11 cellular contexts compared by ENCODE assay signal in genomic region chr6:109318328-109318876, GRCh38.
DNase-seq lines count a peak whose midpoint lies in the region; ATAC-seq and TF ChIP-seq lines count a peak whose summit lies in the region.
"Had no signal": no experiment of that assay in that cellular context is flagged by ENCODE, and none has a peak within 500 bp of the region (broad histone marks: within the 10 kb centered on the region; RNA-seq: fewer than 3 reads in every experiment).

No MANE protein-coding gene starts in this region.

- no peaks in the 10 kb centered on the region for H3K4me1 ChIP-seq in PC-9 (replicated peaks; ENCODE audit: insufficient read depth)

- H3K9me3 ChIP-seq in PC-9 (ENCODE audit: insufficient read depth, low read depth): no peaks in the 10 kb centered on the region
- H3K9me3 ChIP-seq: upper lobe of left lung had no signal

- H3K9me2 ChIP-seq in PC-9 (ENCODE audit: insufficient read depth): 0 out of 2 replicates have a peak, but pooled peaks cover 3% of the 10 kb centered on the region

- TF ChIP-seq CTCF in PC-9 (conservative IDR thresholded peaks at IDR 0.05): no peak

- no peak overlapping the region for H2AFZ ChIP-seq in PC-9

- H3K36me3 ChIP-seq in PC-9 (ENCODE audit: low read depth): no peaks in the 10 kb centered on the region
- H3K36me3 ChIP-seq: upper lobe of left lung had no signal

- POLR2A ChIA-PET in PC-9 (lab: Charles Lee; ENCODE audit: unreplicated experiment): no interaction called here

- H3F3A ChIP-seq in PC-9 (ENCODE audit: insufficient read depth, low read depth): no peaks in the 10 kb centered on the region

- H3K4me3 ChIP-seq in PC-9: no peak overlapping the region
- H3K4me3 ChIP-seq: upper lobe of left lung had no signal

- H3K4me2 ChIP-seq in PC-9: no peak overlapping the region

- H3K27ac ChIP-seq in PC-9: no peak overlapping the region
- H3K27ac ChIP-seq: upper lobe of left lung had no signal

- H4K20me1 ChIP-seq in PC-9 (ENCODE audit: insufficient read depth): no peaks in the 10 kb centered on the region

- H3K79me2 ChIP-seq in PC-9 (ENCODE audit: low read depth): no peaks in the 10 kb centered on the region

- ATAC-seq in GM21526 (IDR thresholded peaks at IDR 0.05; ENCODE audit: low FRiP score, unreplicated experiment) (no peak), GM21367 (IDR thresholded peaks at IDR 0.05; ENCODE audit: unreplicated experiment) (no peak)

- no TSS peak for BruUV-seq in PC-9 (replicated peaks; lab: Mats Ljungman, UMichigan)

- DNase-seq in DMS153 treated with DMSO at 0.1 percent for 48 hours (lab: John Stamatoyannopoulos, UW; ENCODE audit: unreplicated experiment) (peak; percentile 81), NCI-H2107 treated with DMSO at 0.1 percent for 48 hours (lab: John Stamatoyannopoulos, UW; ENCODE audit: unreplicated experiment) (peak; percentile 93), foreskin melanocyte (peak; percentile 37), nucleus accumbens (lab: John Stamatoyannopoulos, UW) (peak in 52 of 56 donors; percentile 23 to 83 (median 68)), PC-9 (no peak), 8988T (no peak)
- DNase-seq: CD8-positive, alpha-beta memory T cell; NCI-H1048; upper lobe of left lung had no signal

- no peaks in the 10 kb centered on the region for H3K27me3 ChIP-seq in PC-9 (ENCODE audit: insufficient read depth, low read depth)
- H3K27me3 ChIP-seq: upper lobe of left lung had no signal

- intact Hi-C loops in PC-9 (cut with micrococcal nuclease; ENCODE audit: unreplicated experiment): no loop called here

- CTCF ChIA-PET in PC-9 (lab: Charles Lee): no interaction called here

Comparison
In these comparisons a context has a peak if more than half of its experiments do, and no peak if none do; other contexts are left out.
1. DNase-seq: peak in DMS153 treated with DMSO at 0.1 percent for 48 hours (single experiment), NCI-H2107 treated with DMSO at 0.1 percent for 48 hours (single experiment), foreskin melanocyte (single experiment) and nucleus accumbens (52 of 56); none in PC-9 (0 of 2) and 8988T (single experiment).